Comparison of ENCODE assay signal across 13 cellular contexts in genomic region chr9:5518937-5519319, GRCh38. TPM values are rescaled to one million over a fixed set of nuclear protein-coding genes. Genes with fewer than 3 reads are reported as not detected.
DNase-seq lines count a peak whose midpoint lies in the region; ATAC-seq, FAIRE-seq and TF ChIP-seq lines count a peak whose summit lies in the region.
"Had no signal": no experiment of that assay in that cellular context is flagged by ENCODE, and none has a peak within 500 bp of the region (broad histone marks: within the 10 kb centered on the region; RNA-seq: fewer than 3 reads in every experiment).

No MANE protein-coding gene starts in this region.

- H3K9ac ChIP-seq in kidney (ENCODE audit: low read length in 2 of 2): no peak overlapping the region

- no peak for DNase-seq in dorsolateral prefrontal cortex
- DNase-seq in NCI-H446 (lab: John Stamatoyannopoulos, UW): no peak
- no peak for DNase-seq in kidney
- DNase-seq in breast epithelium (ENCODE audit: low spot score in 2 of 2): no peak
- DNase-seq: amniotic stem cell, DMS53, NCI-H1092 treated with DMSO at 0.1 percent for 48 hours had no signal

- TF ChIP-seq POLR2A in breast epithelium (IDR thresholded peaks at IDR 0.05): no peak

- FAIRE-seq in kidney (lab: Jason Lieb, UNC): no peak
- FAIRE-seq: endometrium, TTC549 had no signal

- no peaks in the 10 kb centered on the region for H3K9me3 ChIP-seq in kidney (ENCODE audit: control insufficient read depth in 1 of 2, low read length in 2 of 2)
- no peaks in the 10 kb centered on the region for H3K9me3 ChIP-seq in breast epithelium

- H3K36me3 ChIP-seq in kidney (ENCODE audit: control insufficient read depth in 1 of 2, insufficient read depth in 2 of 2, low read length in 2 of 2): no peaks in the 10 kb centered on the region
- H3K36me3 ChIP-seq in breast epithelium: no peaks in the 10 kb centered on the region

- intact Hi-C loops in dorsolateral prefrontal cortex (cut with DNase I): no loop called here
- intact Hi-C loops in kidney (cut with DNase I): no loop called here
- intact Hi-C loops in breast epithelium (cut with DNase I; ENCODE audit: low total_unique reads): no loop called here

- H3K4me1 ChIP-seq in kidney (ENCODE audit: control insufficient read depth in 1 of 2, insufficient read depth in 1 of 2, low read depth in 1 of 2, low read length in 2 of 2): no peaks in the 10 kb centered on the region
- H3K4me1 ChIP-seq in breast epithelium: no peaks in the 10 kb centered on the region

- H3K27me3 ChIP-seq in dorsolateral prefrontal cortex (no peaks in the 10 kb centered on the region), breast epithelium (no peaks in the 10 kb centered on the region)

- peak; percentile 7 for ATAC-seq in GM18498 (IDR thresholded peaks at IDR 0.05; ENCODE audit: unreplicated experiment)
- peak; percentile 21 for ATAC-seq in GM19043 (IDR thresholded peaks at IDR 0.05; ENCODE audit: low read depth, unreplicated experiment)
- peak; percentile 17 for ATAC-seq in HG03095 (IDR thresholded peaks at IDR 0.05; ENCODE audit: unreplicated experiment)
- ATAC-seq in HG03159 (IDR thresholded peaks at IDR 0.05; ENCODE audit: unreplicated experiment): no peak

- TF ChIP-seq CTCF in dorsolateral prefrontal cortex (IDR thresholded peaks at IDR 0.05 in 54 of 56, conservative IDR thresholded peaks at IDR 0.05 in 2 of 56; ENCODE audit: low read depth in 1 of 56, partially characterized antibody in 56 of 56) (no peak), kidney (IDR thresholded peaks at IDR 0.05; ENCODE audit: borderline replicate concordance, extremely low read depth, insufficient read depth) (no peak), breast epithelium (IDR thresholded peaks at IDR 0.05) (no peak)

- H3K27ac ChIP-seq in dorsolateral prefrontal cortex (peak overlapping the region in 50 of 59 donors; percentile 11 to 90 (median 72)), kidney (ENCODE audit: low read depth in 2 of 2, low read length in 2 of 2) (no peak overlapping the region), breast epithelium (no peak overlapping the region)

- H3K4me3 ChIP-seq in dorsolateral prefrontal cortex (no peak overlapping the region), kidney (ENCODE audit: low read length in 2 of 2) (no peak overlapping the region), breast epithelium (no peak overlapping the region)

RNA-seq across cellular contexts. Expression of gene PDCD1LG2, which starts 8.6 kb away (rescaled TPM):
- 1 to 10 TPM in 9 of 120 experiments, under 1 TPM in 88, not detected in 23; 0.20 to 1.5 (median 0.50) TPM for total RNA-seq in dorsolateral prefrontal cortex
- 2.4 TPM for total RNA-seq in kidney
- polyA plus RNA-seq in kidney (ENCODE audit: insufficient read depth, low read depth, low replicate concordance): 1.5 TPM
- 1 to 10 TPM; 1.6 to 8.0 (median 3.3) TPM for total RNA-seq in breast epithelium

Comparison
In these comparisons a context has a peak if more than half of its experiments do, and no peak if none do; other contexts are left out.
1. H3K27ac ChIP-seq: peak in dorsolateral prefrontal cortex (50 of 59); none in kidney (0 of 2) and breast epithelium (0 of 2).